Comparison of ENCODE assay signal across 1 cellular context in genomic region chr4:53500552-53500951, GRCh38.
TF ChIP-seq lines count a peak whose summit lies in the region.

No MANE protein-coding gene starts in this region.

TF ChIP-seq in GM12878, 131 proteins besides CTCF, POLR2A, EP300 and RAD21 (continued from another document):
- TF ChIP-seq ZNF687 (IDR thresholded peaks at IDR 0.05) (no peak), ZBED1 (IDR thresholded peaks at IDR 0.05; ENCODE audit: borderline replicate concordance) (no peak), TCF12 (IDR thresholded peaks at IDR 0.05; ENCODE audit: low read depth, low read length) (no peak), POLR2AphosphoS2 (IDR thresholded peaks at IDR 0.05; ENCODE audit: low read depth, low read length) (no peak), CHD1 (IDR thresholded peaks at IDR 0.05; ENCODE audit: low read depth, low read length) (no peak), SMAD5 (IDR thresholded peaks at IDR 0.05; ENCODE audit: low read depth) (no peak), ELK1 (IDR thresholded peaks at IDR 0.05; ENCODE audit: low read depth, low read length) (no peak), HSF1 (IDR thresholded peaks at IDR 0.05; ENCODE audit: low read depth, low read length) (no peak)
TF ChIP-seq in GM12878: peak in this region for 0.
